28 cellular contexts compared by ENCODE assay signal in the genomic region with DNA sequence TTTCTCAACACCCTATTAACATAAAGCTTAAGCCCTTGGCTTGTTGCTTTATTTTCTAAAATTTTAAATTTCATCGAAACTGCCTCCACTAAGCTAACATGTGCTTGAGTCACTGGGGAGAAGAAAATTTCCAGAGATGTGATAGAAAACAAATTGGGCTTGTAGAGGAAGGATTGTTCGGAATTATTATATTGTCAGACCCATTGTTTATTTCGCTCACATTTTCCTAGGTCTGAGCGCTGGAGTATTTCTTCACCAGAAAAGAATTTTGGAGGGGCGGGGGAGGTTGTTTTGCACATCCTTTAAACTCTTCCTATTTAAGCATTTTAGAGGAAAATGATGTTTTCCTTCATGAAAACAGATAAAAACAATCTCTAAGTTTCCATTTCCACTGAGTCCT. TPM values are rescaled to one million over a fixed set of nuclear protein-coding genes. Genes with fewer than 3 reads are reported as not detected.
DNase-seq lines count a peak whose midpoint lies in the region; ATAC-seq and TF ChIP-seq lines count a peak whose summit lies in the region.
"Had no signal": no experiment of that assay in that cellular context is flagged by ENCODE, and none has a peak within 500 bp of the region (broad histone marks: within the 10 kb centered on the region; RNA-seq: fewer than 3 reads in every experiment).

No MANE protein-coding gene starts in this region.

- H3F3A ChIP-seq in MM.1S (ENCODE audit: insufficient read depth, low read length): no peaks in the 10 kb centered on the region

- H4K20me1 ChIP-seq in MM.1S (ENCODE audit: insufficient read depth, low read length): no peaks in the 10 kb centered on the region
- H4K20me1 ChIP-seq: BLaER1 treated with 17β-estradiol and CSF1 and Interleukin-3, amounts not matched to agents 10 nM and 100 nM had no signal

- H3K4me2 ChIP-seq in MM.1S (ENCODE audit: low read depth, low read length): no peak overlapping the region
- H3K4me2 ChIP-seq: BLaER1 treated with 17β-estradiol and CSF1 and Interleukin-3, amounts not matched to agents 10 nM and 100 nM; hepatocyte had no signal

- H3K9me3 ChIP-seq in muscle layer of duodenum (ENCODE audit: control insufficient read depth in 1 of 2, low read length in 2 of 2) (no peaks in the 10 kb centered on the region), tibial artery (no peaks in the 10 kb centered on the region), MM.1S (replicated peaks; ENCODE audit: insufficient read depth, low read length) (no peaks in the 10 kb centered on the region)
- H3K9me3 ChIP-seq in CD4-positive, alpha-beta T cell (ENCODE audit: control insufficient read depth, low read length): no peaks in the 10 kb centered on the region
- H3K9me3 ChIP-seq: BLaER1 treated with 17β-estradiol and CSF1 and Interleukin-3, amounts not matched to agents 10 nM and 100 nM; neutrophil; prostate gland; SJCRH30 had no signal

- POLR2A ChIA-PET in CD4-positive, alpha-beta T cell (lab: Charles Lee): no interaction called here

- H3K9me2 ChIP-seq in MM.1S (replicated peaks; ENCODE audit: insufficient read depth, low read length): no peaks in the 10 kb centered on the region

- no peak for ATAC-seq in CD4-positive, alpha-beta T cell (ENCODE audit: poor library complexity)
- no peak for ATAC-seq in stimulated activated memory B cell treated with anti-CD40 and anti-IgM and Interleukin-4, amounts not matched to agents 10 μg/mL and 1 μg/mL and 100 μg/mL, for 72 hours
- ATAC-seq: activated CD4-positive, CD25-positive, alpha-beta regulatory T cell treated with anti-CD3 and anti-CD28 coated beads, Interleukin-2, amount 50 U/mL, for 24 hours; activated T-helper 17 cell treated with anti-CD3 and anti-CD28 coated beads, Interleukin-2, amount 50 U/mL, for 72 hours; stimulated activated naive CD8-positive, alpha-beta T cell treated with anti-CD3 and anti-CD28 coated beads, Interleukin-15, amount 100 ng/mL, for 72 hours; T-cell had no signal

- H3K36me3 Mint-ChIP-seq in CD4-positive, alpha-beta T cell (ENCODE audit: low read depth): no peaks in the 10 kb centered on the region
- no peaks in the 10 kb centered on the region for H3K36me3 Mint-ChIP-seq in stimulated activated memory B cell treated with anti-CD40 and anti-IgM and Interleukin-4, amounts not matched to agents 10 μg/mL and 1 μg/mL and 100 μg/mL, for 72 hours
- H3K36me3 Mint-ChIP-seq: activated naive CD4-positive, alpha-beta T cell treated with anti-CD3 and anti-CD28 coated beads, Interleukin-2, amount 50 U/mL, for 24 hours; T-cell had no signal

- H3K4me3 ChIP-seq in fibroblast of mammary gland (ENCODE audit: control insufficient read depth, low read depth, low read length) (no peak overlapping the region), muscle layer of duodenum (ENCODE audit: low read depth in 1 of 2, low read length in 2 of 2) (no peak overlapping the region), tibial artery (no peak overlapping the region), MM.1S (ENCODE audit: low read length) (no peak overlapping the region)
- H3K4me3 ChIP-seq: BLaER1 treated with 17β-estradiol and CSF1 and Interleukin-3, amounts not matched to agents 10 nM and 100 nM; hepatocyte; prostate gland; SJCRH30; skin epidermis had no signal

- H3K27me3 ChIP-seq in muscle layer of duodenum (ENCODE audit: low read depth, low read length) (no peaks in the 10 kb centered on the region), tibial artery (no peaks in the 10 kb centered on the region), MM.1S (replicated peaks; ENCODE audit: insufficient read depth, low read length) (no peaks in the 10 kb centered on the region)
- peaks cover 3% of the 10 kb centered on the region for H3K27me3 ChIP-seq in CD4-positive, alpha-beta T cell (ENCODE audit: control insufficient read depth, insufficient read depth, low read length)
- H3K27me3 ChIP-seq: BLaER1 treated with 17β-estradiol and CSF1 and Interleukin-3, amounts not matched to agents 10 nM and 100 nM; SJCRH30 had no signal

- H3K4me3 Mint-ChIP-seq in CD4-positive, alpha-beta T cell: no peak overlapping the region
- H3K4me3 Mint-ChIP-seq in stimulated activated memory B cell treated with anti-CD40 and anti-IgM and Interleukin-4, amounts not matched to agents 10 μg/mL and 1 μg/mL and 100 μg/mL, for 72 hours: no peak overlapping the region
- H3K4me3 Mint-ChIP-seq: activated CD4-positive, alpha-beta memory T cell treated with anti-CD3 and anti-CD28 coated beads, Interleukin-2, amount 10 ng/mL, durations not matched to agents 7 days and 5 days; activated naive CD4-positive, alpha-beta T cell treated with anti-CD3 and anti-CD28 coated beads, Interleukin-2, amount 50 U/mL, for 24 hours; activated T-helper 17 cell treated with anti-CD3 and anti-CD28 coated beads, Interleukin-2, amount 50 U/mL, for 72 hours; stimulated activated naive CD8-positive, alpha-beta T cell treated with anti-CD3 and anti-CD28 coated beads, Interleukin-15, amount 100 ng/mL, for 72 hours; T-cell had no signal

- intact Hi-C loops in tibial artery (cut with DNase I; ENCODE audit: low total_unique reads): no loop called here
- intact Hi-C loops in CD4-positive, alpha-beta T cell (cut with DNase I, micrococcal nuclease): no loop called here

- CTCF ChIA-PET in CD4-positive, alpha-beta T cell (lab: Charles Lee): interaction anchor here (1.5 kb wide), 1 partner anchor 10 kb away, joined by 3 read pairs; no protein-coding TSS in a partner anchor

- H3K4me1 Mint-ChIP-seq in CD4-positive, alpha-beta T cell (ENCODE audit: low read depth): peaks cover 11% of the 10 kb centered on the region
- H3K4me1 Mint-ChIP-seq in stimulated activated memory B cell treated with anti-CD40 and anti-IgM and Interleukin-4, amounts not matched to agents 10 μg/mL and 1 μg/mL and 100 μg/mL, for 72 hours: no peaks in the 10 kb centered on the region
- H3K4me1 Mint-ChIP-seq: activated CD4-positive, alpha-beta memory T cell treated with anti-CD3 and anti-CD28 coated beads, Interleukin-2, amount 10 ng/mL, durations not matched to agents 7 days and 5 days; activated naive CD4-positive, alpha-beta T cell treated with anti-CD3 and anti-CD28 coated beads, Interleukin-2, amount 50 U/mL, for 24 hours; activated T-helper 17 cell treated with anti-CD3 and anti-CD28 coated beads, Interleukin-2, amount 50 U/mL, for 72 hours had no signal

- no peak overlapping the region for H3K27ac Mint-ChIP-seq in CD4-positive, alpha-beta T cell
- no peak overlapping the region for H3K27ac Mint-ChIP-seq in stimulated activated memory B cell treated with anti-CD40 and anti-IgM and Interleukin-4, amounts not matched to agents 10 μg/mL and 1 μg/mL and 100 μg/mL, for 72 hours
- H3K27ac Mint-ChIP-seq: activated CD4-positive, alpha-beta memory T cell treated with anti-CD3 and anti-CD28 coated beads, Interleukin-2, amount 10 ng/mL, durations not matched to agents 7 days and 5 days; activated naive CD4-positive, alpha-beta T cell treated with anti-CD3 and anti-CD28 coated beads, Interleukin-2, amount 50 U/mL, for 24 hours; activated T-helper 17 cell treated with anti-CD3 and anti-CD28 coated beads, Interleukin-2, amount 50 U/mL, for 72 hours; stimulated activated naive CD8-positive, alpha-beta T cell treated with anti-CD3 and anti-CD28 coated beads, Interleukin-15, amount 100 ng/mL, for 72 hours; T-cell had no signal

- no peak overlapping the region for H2AFZ ChIP-seq in MM.1S (ENCODE audit: low read length)
- H2AFZ ChIP-seq: hepatocyte had no signal

- peaks cover 6 to 29% of the 10 kb centered on the region in 2 donors for H3K4me1 ChIP-seq in muscle layer of duodenum (ENCODE audit: control insufficient read depth in 1 of 2, insufficient read depth in 2 of 2, low read length in 2 of 2)
- peaks cover 0 to 67% (median 36%) of the 10 kb centered on the region in 4 donors for H3K4me1 ChIP-seq in tibial artery
- H3K4me1 ChIP-seq in MM.1S (ENCODE audit: low read length): no peaks in the 10 kb centered on the region
- H3K4me1 ChIP-seq: BLaER1 treated with 17β-estradiol and CSF1 and Interleukin-3, amounts not matched to agents 10 nM and 100 nM; prostate gland; SJCRH30 had no signal

- H3K36me3 ChIP-seq in muscle layer of duodenum (ENCODE audit: control insufficient read depth in 1 of 2, insufficient read depth in 2 of 2, low read length in 2 of 2) (no peaks in the 10 kb centered on the region), tibial artery (no peaks in the 10 kb centered on the region), MM.1S (replicated peaks; ENCODE audit: insufficient read depth, low read length) (no peaks in the 10 kb centered on the region)
- H3K36me3 ChIP-seq: BLaER1 treated with 17β-estradiol and CSF1 and Interleukin-3, amounts not matched to agents 10 nM and 100 nM; neutrophil; prostate gland had no signal

- H3K27ac ChIP-seq in caudate nucleus (ENCODE audit: low read depth, low read length) (peak overlapping the region; percentile 64), muscle layer of duodenum (ENCODE audit: low read length) (peak overlapping the region; percentile 64), tibial artery (peak overlapping the region; percentile 53 to 56), MM.1S (ENCODE audit: low read length) (no peak overlapping the region)
- no peak overlapping the region for H3K27ac ChIP-seq in CD4-positive, alpha-beta T cell (ENCODE audit: low read depth, low read length)
- H3K27ac ChIP-seq: BLaER1 treated with 17β-estradiol and CSF1 and Interleukin-3, amounts not matched to agents 10 nM and 100 nM; hepatocyte; neutrophil; prostate gland; SJCRH30 had no signal

- H3K9ac ChIP-seq in MM.1S (ENCODE audit: low read length): no peak overlapping the region
- H3K9ac ChIP-seq: BLaER1 treated with 17β-estradiol and CSF1 and Interleukin-3, amounts not matched to agents 10 nM and 100 nM had no signal

- no peak for TF ChIP-seq CTCF in fibroblast of mammary gland (conservative IDR thresholded peaks at IDR 0.05; ENCODE audit: control insufficient read depth, insufficient read depth, low read depth, low read length)
- TF ChIP-seq CTCF in tibial artery (IDR thresholded peaks at IDR 0.05): no peak
- TF ChIP-seq CTCF in CD4-positive, alpha-beta T cell (IDR thresholded peaks at IDR 0.05): no peak
- TF ChIP-seq CTCF in MM.1S (IDR thresholded peaks at IDR 0.05; ENCODE audit: low read length): no peak

- peaks cover 99% of the 10 kb centered on the region for H3K79me2 ChIP-seq in MM.1S (ENCODE audit: low read length)

- no peak for DNase-seq in caudate nucleus (lab: John Stamatoyannopoulos, UW)
- DNase-seq in fibroblast of mammary gland (ENCODE audit: low read depth): peak; percentile 21
- DNase-seq in tibial artery: no peak
- no peak for DNase-seq in CD4-positive, alpha-beta T cell
- DNase-seq in MM.1S: no peak
- DNase-seq in activated T-cell treated with anti-CD3 and anti-CD28 coated beads for 4 hours: no peak
- DNase-seq: activated CD4-positive, alpha-beta memory T cell treated with anti-CD3 and anti-CD28 coated beads, Interleukin-2, amount 10 ng/mL, durations not matched to agents 7 days and 5 days; activated CD8-positive, alpha-beta memory T cell treated with anti-CD3 and anti-CD28 coated beads, Interleukin-2, amount 50 U/mL, for 48 hours; Calu3; foreskin fibroblast; KBM-7; mesendoderm; NCI-H1105 treated with DMSO at 0.1 percent for 48 hours; NCI-H2029 treated with DMSO at 0.1 percent for 48 hours; NCI-H345; SJCRH30; stimulated activated naive CD8-positive, alpha-beta T cell treated with anti-CD3 and anti-CD28 coated beads, Interleukin-15, amount 100 ng/mL, for 72 hours; T-cell had no signal

- no peaks in the 10 kb centered on the region for H3K27me3 Mint-ChIP-seq in CD4-positive, alpha-beta T cell
- H3K27me3 Mint-ChIP-seq in stimulated activated memory B cell treated with anti-CD40 and anti-IgM and Interleukin-4, amounts not matched to agents 10 μg/mL and 1 μg/mL and 100 μg/mL, for 72 hours: peaks cover 14% of the 10 kb centered on the region

- no peaks in the 10 kb centered on the region for H3K9me3 Mint-ChIP-seq in CD4-positive, alpha-beta T cell
- no peaks in the 10 kb centered on the region for H3K9me3 Mint-ChIP-seq in stimulated activated memory B cell treated with anti-CD40 and anti-IgM and Interleukin-4, amounts not matched to agents 10 μg/mL and 1 μg/mL and 100 μg/mL, for 72 hours
- H3K9me3 Mint-ChIP-seq: activated CD4-positive, alpha-beta memory T cell treated with anti-CD3 and anti-CD28 coated beads, Interleukin-2, amount 10 ng/mL, durations not matched to agents 7 days and 5 days; activated naive CD4-positive, alpha-beta T cell treated with anti-CD3 and anti-CD28 coated beads, Interleukin-2, amount 50 U/mL, for 24 hours; activated T-helper 17 cell treated with anti-CD3 and anti-CD28 coated beads, Interleukin-2, amount 50 U/mL, for 72 hours; stimulated activated naive CD8-positive, alpha-beta T cell treated with anti-CD3 and anti-CD28 coated beads, Interleukin-15, amount 100 ng/mL, for 72 hours; T-cell had no signal

RNA-seq across cellular contexts. Expression of a gene that starts 29.1 kb away (rescaled TPM):
- 100 to 1,000 TPM; 197 to 205 TPM for total RNA-seq in CD4-positive, alpha-beta T cell
- total RNA-seq: Calu3 had no signal

Comparison
In these comparisons a context has a peak if more than half of its experiments do, and no peak if none do; other contexts are left out.
1. H3K27ac ChIP-seq: peak in caudate nucleus (single experiment), muscle layer of duodenum (single experiment) and tibial artery (2 of 2); none in CD4-positive, alpha-beta T cell (single experiment) and MM.1S (single experiment).